Comparison of ENCODE assay signal across 14 cellular contexts in the genomic region with DNA sequence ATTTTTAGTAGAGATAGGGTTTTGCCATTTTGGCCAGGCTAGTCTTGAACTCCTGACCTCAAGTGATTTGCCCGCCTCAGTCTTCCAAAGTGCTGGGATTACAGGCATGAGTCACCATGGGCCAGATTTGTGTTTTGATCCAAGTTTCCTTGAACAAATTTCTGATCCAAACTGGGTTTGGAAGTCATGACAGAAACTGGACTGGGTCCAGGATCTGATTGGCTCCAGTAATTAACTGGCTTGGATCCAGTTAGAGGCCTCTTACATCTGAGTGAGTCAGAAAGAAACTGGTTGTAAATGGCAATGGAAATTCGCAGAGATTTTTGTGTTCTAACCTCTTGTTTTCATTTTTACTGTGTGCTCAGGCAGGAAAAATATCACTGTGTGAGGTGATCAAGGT.
DNase-seq lines count a peak whose midpoint lies in the region; ATAC-seq and TF ChIP-seq lines count a peak whose summit lies in the region.
"Had no signal": no experiment of that assay in that cellular context is flagged by ENCODE, and none has a peak within 500 bp of the region (broad histone marks: within the 10 kb centered on the region; RNA-seq: fewer than 3 reads in every experiment).

No MANE protein-coding gene starts in this region.

- H3K27me3 ChIP-seq in dorsolateral prefrontal cortex = no peaks in the 10 kb centered on the region
- H3K27me3 ChIP-seq: right atrium auricular region had no signal

- ATAC-seq in Right ventricle myocardium superior (ENCODE audit: poor library complexity) = no peak
- ATAC-seq: left ventricle myocardium superior, Panc1 had no signal

- no peak overlapping the region for H3K4me3 ChIP-seq in dorsolateral prefrontal cortex
- H3K4me3 ChIP-seq: right atrium auricular region had no signal

- intact Hi-C loops in dorsolateral prefrontal cortex (cut with DNase I) = no loop called here
- intact Hi-C loops in Right ventricle myocardium superior (cut with DNase I) = no loop called here

- TF ChIP-seq CTCF in dorsolateral prefrontal cortex (IDR thresholded peaks at IDR 0.05 in 54 of 56, conservative IDR thresholded peaks at IDR 0.05 in 2 of 56; ENCODE audit: low read depth in 1 of 56, partially characterized antibody in 56 of 56) = no peak

- DNase-seq in EH (ENCODE audit: low read depth) (peak; percentile 84), LoVo (ENCODE audit: low spot score) (peak; percentile 25), dedifferentiated amniotic fluid mesenchymal stem cell (ENCODE audit: extremely low spot score) (peak; percentile 92), myocyte (ENCODE audit: low read depth) (peak; percentile 52), middle frontal gyrus (ENCODE audit: extremely low spot score, low spot score) (no peak), NCI-H2171 (lab: John Stamatoyannopoulos, UW) (no peak), dorsolateral prefrontal cortex (no peak), Right ventricle myocardium superior (no peak)
- DNase-seq: activated CD4-positive, CD25-positive, alpha-beta regulatory T cell treated with anti-CD3 and anti-CD28 coated beads, Interleukin-2, amount 50 U/mL, for 72 hours; H9; left ventricle myocardium superior; NCI-H1436 treated with DMSO at 0.1 percent for 48 hours had no signal

- H3K27ac ChIP-seq in dorsolateral prefrontal cortex = no peak overlapping the region
- H3K27ac ChIP-seq: right atrium auricular region had no signal

Comparison
In these comparisons a context has a peak if more than half of its experiments do, and no peak if none do; other contexts are left out.
1. DNase-seq: peak in EH (single experiment), LoVo (single experiment), dedifferentiated amniotic fluid mesenchymal stem cell (single experiment) and myocyte (single experiment); none in middle frontal gyrus (single experiment), NCI-H2171 (single experiment), dorsolateral prefrontal cortex (0 of 10) and Right ventricle myocardium superior (single experiment).